ENCODE assay signal across 1 cellular context in genomic region chr5:154461531-154461930, GRCh38.
TF ChIP-seq lines count a peak whose summit lies in the region.

No MANE protein-coding gene starts in this region.

TF ChIP-seq in A549, 52 proteins besides CTCF, POLR2A, EP300 and RAD21 (continued from another document):
- TF ChIP-seq E2F6 (IDR thresholded peaks at IDR 0.05; ENCODE audit: borderline replicate concordance, low read depth) (no peak), SREBF2 (IDR thresholded peaks at IDR 0.05) (no peak), ELK1 (IDR thresholded peaks at IDR 0.05; ENCODE audit: low read depth, low read length) (no peak), MYC (IDR thresholded peaks at IDR 0.05; ENCODE audit: borderline replicate concordance, low read length) (no peak), HOXB5 (CRISPR knock-in tag; IDR thresholded peaks at IDR 0.05) (no peak), HEYL (CRISPR knock-in tag; IDR thresholded peaks at IDR 0.05) (no peak), MAZ (IDR thresholded peaks at IDR 0.05; ENCODE audit: borderline replicate concordance, low read depth, low read length) (no peak)
TF ChIP-seq in A549: peak in this region for 0.
